Comparison of ENCODE assay signal across 16 cellular contexts in genomic region chr1:155043793-155044192, GRCh38. TPM values are rescaled to one million over a fixed set of nuclear protein-coding genes. Genes with fewer than 3 reads are reported as not detected.
"Had no signal": no experiment of that assay in that cellular context is flagged by ENCODE, and none has a peak within 500 bp of the region (broad histone marks: within the 10 kb centered on the region; RNA-seq: fewer than 3 reads in every experiment).

No MANE protein-coding gene starts in this region.

- H3K27me3 ChIP-seq: heart left ventricle, upper lobe of right lung had no signal

- H3K36me3 ChIP-seq: heart left ventricle, upper lobe of right lung, WERI-Rb-1 had no signal

- H3K9me3 Mint-ChIP-seq: activated CD4-positive, alpha-beta memory T cell treated with anti-CD3 and anti-CD28 coated beads, Interleukin-2, amount 10 ng/mL, durations not matched to agents 7 days and 5 days; activated T-helper 2 cell treated with anti-CD3 and anti-CD28 coated beads, Interferon-gamma antibody, Interleukin-2, Interleukin-4, amounts not matched to agents 10 μg/mL and 5 μg/mL and 100 μg/mL, durations not matched to agents 14 hours and 24 hours and 36 hours; mesothelial cell of epicardium; naive thymus-derived CD8-positive, alpha-beta T cell had no signal

- H3K4me3 Mint-ChIP-seq: activated CD4-positive, alpha-beta memory T cell treated with anti-CD3 and anti-CD28 coated beads, Interleukin-2, amount 10 ng/mL, durations not matched to agents 7 days and 5 days; activated CD4-positive, alpha-beta T cell treated with anti-CD3 and anti-CD28 coated beads for 36 hours; mesothelial cell of epicardium; naive thymus-derived CD8-positive, alpha-beta T cell had no signal

- H3K9me3 ChIP-seq: heart left ventricle, upper lobe of right lung had no signal

- H3K36me3 Mint-ChIP-seq: mesothelial cell of epicardium; naive thymus-derived CD8-positive, alpha-beta T cell had no signal

- ATAC-seq: activated CD4-positive, alpha-beta T cell treated with anti-CD3 and anti-CD28 coated beads for 36 hours; naive thymus-derived CD8-positive, alpha-beta T cell had no signal

- H3K27me3 Mint-ChIP-seq: activated CD4-positive, alpha-beta T cell treated with anti-CD3 and anti-CD28 coated beads for 36 hours had no signal

- H3K4me3 ChIP-seq: heart left ventricle, SK-N-MC, upper lobe of right lung had no signal

- DNase-seq: activated CD4-positive, alpha-beta memory T cell treated with anti-CD3 and anti-CD28 coated beads, Interleukin-2, amount 10 ng/mL, durations not matched to agents 7 days and 5 days; activated CD4-positive, alpha-beta T cell treated with anti-CD3 and anti-CD28 coated beads for 36 hours; activated naive CD4-positive, alpha-beta T cell treated with anti-CD3 and anti-CD28 coated beads, Interleukin-2, amount 50 U/mL, for 16 hours; amygdala; heart left ventricle; kidney; naive thymus-derived CD8-positive, alpha-beta T cell; stimulated activated CD4-positive, alpha-beta T cell treated with anti-CD3 and anti-CD28 coated beads, Interleukin-2, amount 100 ng/mL, for 24 hours; T-helper 1 cell; upper lobe of right lung; WERI-Rb-1 had no signal

- H3K27ac ChIP-seq: SK-N-MC had no signal

- H3K27ac Mint-ChIP-seq: activated CD4-positive, alpha-beta memory T cell treated with anti-CD3 and anti-CD28 coated beads, Interleukin-2, amount 10 ng/mL, durations not matched to agents 7 days and 5 days; activated CD4-positive, alpha-beta T cell treated with anti-CD3 and anti-CD28 coated beads for 36 hours; activated T-helper 2 cell treated with anti-CD3 and anti-CD28 coated beads, Interferon-gamma antibody, Interleukin-2, Interleukin-4, amounts not matched to agents 10 μg/mL and 5 μg/mL and 100 μg/mL, durations not matched to agents 14 hours and 24 hours and 36 hours; mesothelial cell of epicardium had no signal

- H3K4me1 Mint-ChIP-seq: mesothelial cell of epicardium had no signal

RNA-seq across cellular contexts. Expression of gene DCST1, which starts 10.2 kb away (rescaled TPM):
- total RNA-seq: activated CD4-positive, alpha-beta memory T cell treated with anti-CD3 and anti-CD28 coated beads, Interleukin-2, amount 10 ng/mL, durations not matched to agents 7 days and 5 days; activated CD4-positive, alpha-beta T cell treated with anti-CD3 and anti-CD28 coated beads for 36 hours; heart left ventricle; kidney; naive thymus-derived CD8-positive, alpha-beta T cell; progenitor cell of endocrine pancreas; right cardiac atrium; upper lobe of right lung had no signal
